Comparison of ENCODE assay signal across 26 cellular contexts in genomic region chr19:2242811-2243210, GRCh38. TPM values are rescaled to one million over a fixed set of nuclear protein-coding genes. Genes with fewer than 3 reads are reported as not detected.
A peak's percentile ranks its signal among the peaks of the same experiment; 100 is the strongest.
DNase-seq lines count a peak whose midpoint lies in the region; ATAC-seq, FAIRE-seq and TF ChIP-seq lines count a peak whose summit lies in the region.
"Had no signal": no experiment of that assay in that cellular context is flagged by ENCODE, and none has a peak within 500 bp of the region (broad histone marks: within the 10 kb centered on the region; RNA-seq: fewer than 3 reads in every experiment).

No MANE protein-coding gene starts in this region.

- peaks cover 0 to 76% (median 7%) of the 10 kb centered on the region in 3 donors for H3K36me3 Mint-ChIP-seq in CD8-positive, alpha-beta memory T cell
- peaks cover 67% of the 10 kb centered on the region for H3K36me3 Mint-ChIP-seq in activated T-helper 2 cell treated with anti-CD3 and anti-CD28 coated beads, Interferon-gamma antibody, Interleukin-2, Interleukin-4, amounts not matched to agents 10 μg/mL and 5 μg/mL and 100 μg/mL, durations not matched to agents 14 hours and 24 hours and 36 hours (ENCODE audit: low read depth)
- H3K36me3 Mint-ChIP-seq in nephron (ENCODE audit: low read depth), result peaks cover 32% of the 10 kb centered on the region

- no peak for FAIRE-seq in A549 (lab: Jason Lieb, UNC)
- FAIRE-seq: bronchial epithelial cell, endothelial cell of umbilical vein, HTR-8/SVneo had no signal

- H3K4me3 Mint-ChIP-seq in CD8-positive, alpha-beta memory T cell, result peak overlapping the region in 3 of 7 donors; percentile 21 to 76 (median 24)
- H3K4me3 Mint-ChIP-seq in activated T-helper 2 cell treated with anti-CD3 and anti-CD28 coated beads, Interferon-gamma antibody, Interleukin-2, Interleukin-4, amounts not matched to agents 10 μg/mL and 5 μg/mL and 100 μg/mL, durations not matched to agents 14 hours and 24 hours and 36 hours (ENCODE audit: low read depth), result peak overlapping the region; percentile 14
- peak overlapping the region in 2 of 3 experiments; percentile 17 to 30 for H3K4me3 Mint-ChIP-seq in nephron

- no peak overlapping the region for H3K4me2 ChIP-seq in A549

- peaks cover 64% of the 10 kb centered on the region for H3K4me1 ChIP-seq in A549
- peaks cover 57% of the 10 kb centered on the region for H3K4me1 ChIP-seq in CD8-positive, alpha-beta memory T cell (ENCODE audit: insufficient read depth, low read length)

- peaks cover 0 to 1% (median 0%) of the 10 kb centered on the region in 5 donors for H3K9me3 Mint-ChIP-seq in CD8-positive, alpha-beta memory T cell
- no peaks in the 10 kb centered on the region for H3K9me3 Mint-ChIP-seq in activated T-helper 2 cell treated with anti-CD3 and anti-CD28 coated beads, Interferon-gamma antibody, Interleukin-2, Interleukin-4, amounts not matched to agents 10 μg/mL and 5 μg/mL and 100 μg/mL, durations not matched to agents 14 hours and 24 hours and 36 hours
- H3K9me3 Mint-ChIP-seq in nephron, result no peaks in the 10 kb centered on the region

- H3K27me3 Mint-ChIP-seq in CD8-positive, alpha-beta memory T cell, result no peaks in the 10 kb centered on the region
- no peaks in the 10 kb centered on the region for H3K27me3 Mint-ChIP-seq in activated T-helper 2 cell treated with anti-CD3 and anti-CD28 coated beads, Interferon-gamma antibody, Interleukin-2, Interleukin-4, amounts not matched to agents 10 μg/mL and 5 μg/mL and 100 μg/mL, durations not matched to agents 14 hours and 24 hours and 36 hours (ENCODE audit: low read depth)
- no peaks in the 10 kb centered on the region for H3K27me3 Mint-ChIP-seq in nephron (ENCODE audit: low read depth)
- H3K27me3 Mint-ChIP-seq: naive thymus-derived CD4-positive, alpha-beta T cell had no signal

- H3K27ac Mint-ChIP-seq in CD8-positive, alpha-beta memory T cell, result peak overlapping the region in 5 of 8 donors; percentile 20 to 92 (median 60)
- H3K27ac Mint-ChIP-seq in activated T-helper 2 cell treated with anti-CD3 and anti-CD28 coated beads, Interferon-gamma antibody, Interleukin-2, Interleukin-4, amounts not matched to agents 10 μg/mL and 5 μg/mL and 100 μg/mL, durations not matched to agents 14 hours and 24 hours and 36 hours, result no peak overlapping the region
- peak overlapping the region; percentile 29 to 70 (median 64) for H3K27ac Mint-ChIP-seq in nephron

- CTCF ChIA-PET in A549 (lab: Yijun Ruan, JAX), result interaction anchor here (1.5 kb wide), 1 partner anchor 19 kb away, joined by 4 read pairs; no protein-coding TSS in a partner anchor
- CTCF ChIA-PET in CD8-positive, alpha-beta memory T cell (lab: Charles Lee), result interaction anchor here (1.2 kb wide), 1 partner anchor 21 kb away, joined by 4 read pairs; no protein-coding TSS in a partner anchor

- TF ChIP-seq EP300 in A549 (IDR thresholded peaks at IDR 0.05), result no peak

- TF ChIP-seq RAD21 in A549 (conservative IDR thresholded peaks at IDR 0.05 in 1 of 2, IDR thresholded peaks at IDR 0.05 in 1 of 2), result no peak

- ATAC-seq in A549 (no peak), GM21526 (IDR thresholded peaks at IDR 0.05; ENCODE audit: low FRiP score, unreplicated experiment) (no peak)
- ATAC-seq: naive thymus-derived CD4-positive, alpha-beta T cell had no signal

- no peak for DNase-seq in A549 (ENCODE audit: low read depth in 1 of 2, low spot score in 1 of 2)
- no peak for DNase-seq in CD8-positive, alpha-beta memory T cell
- DNase-seq in activated T-helper 2 cell treated with anti-CD3 and anti-CD28 coated beads, Interferon-gamma antibody, Interleukin-2, Interleukin-4, amounts not matched to agents 10 μg/mL and 5 μg/mL and 100 μg/mL, durations not matched to agents 14 hours and 24 hours and 36 hours (ENCODE audit: low spot score), result no peak
- DNase-seq in UCSD-AML1 (lab: John Stamatoyannopoulos, UW; ENCODE audit: unreplicated experiment), result no peak
- DNase-seq in NCI-H526 (lab: John Stamatoyannopoulos, UW), result no peak
- DNase-seq: activated CD4-positive, alpha-beta T cell treated with anti-CD3 and anti-CD28 coated beads, Interleukin-2, amount 50 U/mL, for 1 hour; activated effector memory CD4-positive, alpha-beta T cell treated with anti-CD3 and anti-CD28 coated beads, Interleukin-2, amount 50 U/mL, for 16 hours; adrenal gland; cortex of kidney; DMS79; Kasumi-1; left colon; naive thymus-derived CD4-positive, alpha-beta T cell; NCI-H1092; NCI-H187 treated with DMSO at 0.1 percent for 48 hours; NCI-H2227 treated with DMSO at 0.1 percent for 48 hours; sigmoid colon; WERI-Rb-1 had no signal

- WGBS in A549 (ENCODE audit: missing lambda C conversion rate), result 82% methylated on average over 9 of the region's 9 CpGs

- no peaks in the 10 kb centered on the region for H3K9me3 ChIP-seq in A549
- no peaks in the 10 kb centered on the region for H3K9me3 ChIP-seq in CD8-positive, alpha-beta memory T cell (ENCODE audit: low read length)
- H3K9me3 ChIP-seq: adrenal gland, sigmoid colon had no signal

- TF ChIP-seq POLR2A in A549 (IDR thresholded peaks at IDR 0.05; ENCODE audit: low read length), result no peak

- POLR2A ChIA-PET in A549 (lab: Yijun Ruan, JAX), result no interaction called here
- POLR2A ChIA-PET in CD8-positive, alpha-beta memory T cell (lab: Charles Lee), result no interaction called here

- H3K27me3 ChIP-seq in CD8-positive, alpha-beta memory T cell (ENCODE audit: insufficient read depth, low read length, poor library complexity, severe bottlenecking), result no peaks in the 10 kb centered on the region
- H3K27me3 ChIP-seq: adrenal gland, sigmoid colon had no signal

- H3K4me3 ChIP-seq in A549, result no peak overlapping the region
- H3K4me3 ChIP-seq in CD8-positive, alpha-beta memory T cell (ENCODE audit: low read length), result no peak overlapping the region
- H3K4me3 ChIP-seq: adrenal gland, sigmoid colon had no signal

- H3K4me1 Mint-ChIP-seq in CD8-positive, alpha-beta memory T cell, result peaks cover 46 to 52% (median 49%) of the 10 kb centered on the region in 3 donors
- peaks cover 32% of the 10 kb centered on the region for H3K4me1 Mint-ChIP-seq in activated T-helper 2 cell treated with anti-CD3 and anti-CD28 coated beads, Interferon-gamma antibody, Interleukin-2, Interleukin-4, amounts not matched to agents 10 μg/mL and 5 μg/mL and 100 μg/mL, durations not matched to agents 14 hours and 24 hours and 36 hours (ENCODE audit: low read depth)
- H3K4me1 Mint-ChIP-seq in nephron, result peaks cover 44% of the 10 kb centered on the region

- TF ChIP-seq CTCF in A549 (IDR thresholded peaks at IDR 0.05) (no peak), nephron (IDR thresholded peaks at IDR 0.05; ENCODE audit: unreplicated experiment in 3 of 3) (no peak)

- intact Hi-C loops in activated T-helper 2 cell treated with anti-CD3 and anti-CD28 coated beads, Interferon-gamma antibody, Interleukin-2, Interleukin-4, amounts not matched to agents 10 μg/mL and 5 μg/mL and 100 μg/mL, durations not matched to agents 14 hours and 24 hours and 36 hours (cut with micrococcal nuclease), result no loop called here

- peaks cover 43% of the 10 kb centered on the region for H3K36me3 ChIP-seq in CD8-positive, alpha-beta memory T cell (ENCODE audit: insufficient read depth, low read length)

- no peak overlapping the region for H3K27ac ChIP-seq in A549
- no peak overlapping the region for H3K27ac ChIP-seq in CD8-positive, alpha-beta memory T cell (ENCODE audit: low read depth, low read length)
- H3K27ac ChIP-seq: adrenal gland, parathyroid adenoma, sigmoid colon, WERI-Rb-1 had no signal

RNA-seq across cellular contexts. Expression of gene SF3A2, which starts 6.2 kb away (rescaled TPM):
- polyA plus RNA-seq in A549 (2011; rRNA removed) (11.9 and 13.5 TPM in 2 replicates), A549 (2017; fragmentation: RNase III; extraction: RNeasy Plus Mini Kit Qiagen cat#74134 plus additional on column Dnase treatment) (62.7 to 73.4 TPM (median 68.2 TPM) in 3 replicates)
- 36.3 and 39.7 TPM in 2 replicates for polyA plus RNA-seq in A549 (2012; cell fraction: cytosol; rRNA removed)
- 125 and 200 TPM in 2 replicates for polyA plus RNA-seq in A549 (2012; cell fraction: nucleus; rRNA removed)
- polyA minus RNA-seq in A549 (2011; rRNA and poly(A)+ RNA removed), result 9.3 and 20.9 TPM in 2 replicates
- total RNA-seq in CD8-positive, alpha-beta memory T cell, result 100 to 1,000 TPM; 131 to 138 TPM
- 36.2 TPM for polyA plus RNA-seq in CD8-positive, alpha-beta memory T cell
- 153 and 154 TPM in 2 replicates for total RNA-seq in activated T-helper 2 cell treated with anti-CD3 and anti-CD28 coated beads, Interferon-gamma antibody, Interleukin-2, Interleukin-4, amounts not matched to agents 10 μg/mL and 5 μg/mL and 100 μg/mL, durations not matched to agents 14 hours and 24 hours and 36 hours

RNA-seq across cellular contexts. Expression of gene AMH, which starts 6.3 kb away (rescaled TPM):
- 2.8 and 3.0 TPM in 2 replicates for polyA plus RNA-seq in A549 (2011; rRNA removed)
- polyA plus RNA-seq in A549 (2012; cell fraction: cytosol; rRNA removed), result 13.4 and 19.5 TPM in 2 replicates
- polyA plus RNA-seq in A549 (2012; cell fraction: nucleus; rRNA removed), result 242 and 443 TPM in 2 replicates
- 12.0 to 13.2 TPM (median 12.7 TPM) in 3 replicates for polyA plus RNA-seq in A549 (2017; fragmentation: RNase III; extraction: RNeasy Plus Mini Kit Qiagen cat#74134 plus additional on column Dnase treatment)
- 0.45 and 0.63 TPM in 2 replicates for polyA minus RNA-seq in A549 (2011; rRNA and poly(A)+ RNA removed)
- total RNA-seq in CD8-positive, alpha-beta memory T cell, result 1 to 10 TPM; 5.9 to 7.4 TPM
- not detected for polyA plus RNA-seq in CD8-positive, alpha-beta memory T cell
- 4.3 TPM in 2 replicates for total RNA-seq in activated T-helper 2 cell treated with anti-CD3 and anti-CD28 coated beads, Interferon-gamma antibody, Interleukin-2, Interleukin-4, amounts not matched to agents 10 μg/mL and 5 μg/mL and 100 μg/mL, durations not matched to agents 14 hours and 24 hours and 36 hours
- polyA plus RNA-seq: naive thymus-derived CD4-positive, alpha-beta T cell had no signal

RNA-seq across cellular contexts. Expression of gene PLEKHJ1, which starts 6.7 kb away (rescaled TPM):
- polyA plus RNA-seq in A549 (2011; rRNA removed), result 18.3 and 19.9 TPM in 2 replicates
- 65.1 and 74.2 TPM in 2 replicates for polyA plus RNA-seq in A549 (2012; cell fraction: cytosol; rRNA removed)
- polyA plus RNA-seq in A549 (2012; cell fraction: nucleus; rRNA removed), result 85.3 and 87.9 TPM in 2 replicates
- polyA plus RNA-seq in A549 (2017; fragmentation: RNase III; extraction: RNeasy Plus Mini Kit Qiagen cat#74134 plus additional on column Dnase treatment), result 32.2 to 34.8 TPM (median 33.9 TPM) in 3 replicates
- polyA minus RNA-seq in A549 (2011; rRNA and poly(A)+ RNA removed), result 12.6 and 14.9 TPM in 2 replicates
- total RNA-seq in CD8-positive, alpha-beta memory T cell, result 10 to 100 TPM; 96.6 to 99.1 TPM
- 120 TPM for polyA plus RNA-seq in CD8-positive, alpha-beta memory T cell
- total RNA-seq in activated T-helper 2 cell treated with anti-CD3 and anti-CD28 coated beads, Interferon-gamma antibody, Interleukin-2, Interleukin-4, amounts not matched to agents 10 μg/mL and 5 μg/mL and 100 μg/mL, durations not matched to agents 14 hours and 24 hours and 36 hours, result 75.7 and 77.2 TPM in 2 replicates

RNA-seq across cellular contexts. Expression of gene JSRP1, which starts 13.4 kb away (rescaled TPM):
- polyA plus RNA-seq in A549 (2011; rRNA removed) (not detected in 2 replicates), A549 (2017; fragmentation: RNase III; extraction: RNeasy Plus Mini Kit Qiagen cat#74134 plus additional on column Dnase treatment) (0.16 to 0.41 TPM (median 0.32 TPM) in 3 replicates)
- polyA plus RNA-seq in A549 (2012; cell fraction: cytosol; rRNA removed), result not detected in 2 replicates
- 0.22 TPM in 1 of 2 replicates, not detected in the other for polyA plus RNA-seq in A549 (2012; cell fraction: nucleus; rRNA removed)
- not detected in 2 replicates for polyA minus RNA-seq in A549 (2011; rRNA and poly(A)+ RNA removed)
- 1 to 10 TPM in 1 of 2 experiments, under 1 TPM in 1; 0.73 to 1.0 TPM for total RNA-seq in CD8-positive, alpha-beta memory T cell
- polyA plus RNA-seq in CD8-positive, alpha-beta memory T cell, result 0.91 TPM
- total RNA-seq in activated T-helper 2 cell treated with anti-CD3 and anti-CD28 coated beads, Interferon-gamma antibody, Interleukin-2, Interleukin-4, amounts not matched to agents 10 μg/mL and 5 μg/mL and 100 μg/mL, durations not matched to agents 14 hours and 24 hours and 36 hours, result 0.21 and 0.67 TPM in 2 replicates
- total RNA-seq: bronchial epithelial cell; endothelial cell of umbilical vein; subcutaneous adipose tissue; T-helper 1 cell treated with Interleukin-12 subunit alpha and Interleukin-12 subunit beta and Interleukin-4 antibody, amounts not matched to agents 30 ng/mL and 1 ng/mL, for 36 hours had no signal
- polyA plus RNA-seq: endothelial cell of umbilical vein had no signal

RNA-seq across cellular contexts. Expression of gene PEAK3, which starts 39.2 kb away (rescaled TPM):
- polyA plus RNA-seq in A549 (2011; rRNA removed) (not detected in 2 replicates), A549 (2017; fragmentation: RNase III; extraction: RNeasy Plus Mini Kit Qiagen cat#74134 plus additional on column Dnase treatment) (not detected in 3 replicates)
- not detected in 2 replicates for polyA plus RNA-seq in A549 (2012; cell fraction: cytosol; rRNA removed)
- not detected in 2 replicates for polyA plus RNA-seq in A549 (2012; cell fraction: nucleus; rRNA removed)
- not detected in 2 replicates for polyA minus RNA-seq in A549 (2011; rRNA and poly(A)+ RNA removed)
- total RNA-seq in CD8-positive, alpha-beta memory T cell, result not detected
- 0.79 TPM for polyA plus RNA-seq in CD8-positive, alpha-beta memory T cell
- total RNA-seq in activated T-helper 2 cell treated with anti-CD3 and anti-CD28 coated beads, Interferon-gamma antibody, Interleukin-2, Interleukin-4, amounts not matched to agents 10 μg/mL and 5 μg/mL and 100 μg/mL, durations not matched to agents 14 hours and 24 hours and 36 hours, result 0.11 and 0.18 TPM in 2 replicates
- total RNA-seq: bronchial epithelial cell, endothelial cell of umbilical vein had no signal
